2 cellular contexts compared by ENCODE assay signal in genomic region chr3:155771126-155771525, GRCh38.
TF ChIP-seq lines count a peak whose summit lies in the region.

No MANE protein-coding gene starts in this region.

TF ChIP-seq in GM12878, 131 proteins besides CTCF, POLR2A, EP300 and RAD21:
- TF ChIP-seq TARDBP (IDR thresholded peaks at IDR 0.05; ENCODE audit: borderline replicate concordance) (no peak), SPI1 (IDR thresholded peaks at IDR 0.05; ENCODE audit: borderline replicate concordance, insufficient read depth, low read depth, low read length) (no peak)
TF ChIP-seq in GM12878: peak in this region for 0.

TF ChIP-seq in HepG2, 621 proteins besides CTCF, POLR2A, EP300 and RAD21:
- TF ChIP-seq KDM1A (CRISPR knock-in tag; IDR thresholded peaks at IDR 0.05) (no peak), THAP7 (CRISPR knock-in tag; IDR thresholded peaks at IDR 0.05) (no peak), SETDB1 (CRISPR knock-in tag; IDR thresholded peaks at IDR 0.05; ENCODE audit: borderline replicate concordance) (no peak), KIAA2018 (CRISPR knock-in tag; IDR thresholded peaks at IDR 0.05; ENCODE audit: borderline replicate concordance) (no peak), ELF4 (CRISPR knock-in tag; IDR thresholded peaks at IDR 0.05; ENCODE audit: borderline replicate concordance) (no peak), NR3C1 (CRISPR knock-in tag; IDR thresholded peaks at IDR 0.05) (no peak), CBX5 (CRISPR knock-in tag; IDR thresholded peaks at IDR 0.05; ENCODE audit: borderline replicate concordance) (no peak), ZNF597 (CRISPR knock-in tag; IDR thresholded peaks at IDR 0.05) (no peak), HMGXB4 (CRISPR knock-in tag; IDR thresholded peaks at IDR 0.05; ENCODE audit: borderline replicate concordance in 1 of 2, low read depth in 1 of 2) (no peak), ZIK1 (CRISPR knock-in tag; IDR thresholded peaks at IDR 0.05; ENCODE audit: borderline replicate concordance, low read depth) (no peak), ZSCAN9 (CRISPR knock-in tag; IDR thresholded peaks at IDR 0.05; ENCODE audit: borderline replicate concordance) (no peak), MXD4 (CRISPR knock-in tag; IDR thresholded peaks at IDR 0.05) (no peak), ZMAT5 (CRISPR knock-in tag; IDR thresholded peaks at IDR 0.05; ENCODE audit: borderline replicate concordance, low read depth) (no peak), ARHGAP35 (CRISPR knock-in tag; IDR thresholded peaks at IDR 0.05; ENCODE audit: borderline replicate concordance) (no peak), PBX3 (CRISPR knock-in tag; IDR thresholded peaks at IDR 0.05; ENCODE audit: borderline replicate concordance) (no peak)
